8 cellular contexts compared by ENCODE assay signal in genomic region chr5:44952376-44952775, GRCh38.
A peak's percentile ranks its signal among the peaks of the same experiment; 100 is the strongest.
DNase-seq lines count a peak whose midpoint lies in the region; ATAC-seq, FAIRE-seq and TF ChIP-seq lines count a peak whose summit lies in the region.

No MANE protein-coding gene starts in this region.

- peaks cover 9 to 10% of the 10 kb centered on the region in 2 donors for H3K4me1 ChIP-seq in thyroid gland

- no peak overlapping the region for H3K4me3 ChIP-seq in thyroid gland (replicated peaks in 1 of 3)

- FAIRE-seq in endometrium (lab: Jason Lieb, UNC) = peak; percentile 55

- DNase-seq in EL (peak; percentile 1), NOMO-1 treated with DMSO at 0.1 percent for 48 hours (lab: John Stamatoyannopoulos, UW; ENCODE audit: unreplicated experiment) (peak; percentile 75), retina (peak; percentile 37), thyroid gland (no peak)
- no peak for DNase-seq in activated effector memory CD4-positive, alpha-beta T cell treated with Interleukin-2 at 50 U/mL for 16 hours

- WGBS in thyroid gland, 2 donors = 31 to 46% methylated on average over 1 of the region's 1 CpG

- H3K27ac ChIP-seq in thyroid gland = no peak overlapping the region

- peak in 3 of 6 experiments; percentile 38 to 57 (median 46) for TF ChIP-seq CTCF in thyroid gland (IDR thresholded peaks at IDR 0.05)

- H3K27me3 ChIP-seq in thyroid gland = no peaks in the 10 kb centered on the region

- H3K9me3 ChIP-seq in thyroid gland = no peaks in the 10 kb centered on the region

- ATAC-seq in GM19468 (IDR thresholded peaks at IDR 0.05; ENCODE audit: extremely low read depth, unreplicated experiment) (peak; percentile 64), HG03442 (IDR thresholded peaks at IDR 0.05; ENCODE audit: unreplicated experiment) (peak; percentile 78)

- no peak for TF ChIP-seq POLR2A in thyroid gland (IDR thresholded peaks at IDR 0.05)

- no peaks in the 10 kb centered on the region for H3K36me3 ChIP-seq in thyroid gland

- intact Hi-C loops in thyroid gland (cut with DNase I) = no loop called here

Comparison
In these comparisons a context has a peak if more than half of its experiments do, and no peak if none do; other contexts are left out.
1. DNase-seq: peak in EL (single experiment), NOMO-1 treated with DMSO at 0.1 percent for 48 hours (single experiment) and retina (single experiment); none in thyroid gland (0 of 2) and activated effector memory CD4-positive, alpha-beta T cell treated with Interleukin-2 at 50 U/mL for 16 hours (single experiment).